1 cellular context compared by ENCODE assay signal in genomic region chr13:27372896-27373295, GRCh38.
TF ChIP-seq lines count a peak whose summit lies in the region.

No MANE protein-coding gene starts in this region.

TF ChIP-seq in K562, 482 proteins besides CTCF, POLR2A, EP300 and RAD21:
- TF ChIP-seq ZNF449 (CRISPR knock-in tag; IDR thresholded peaks at IDR 0.05) (no peak), PML (IDR thresholded peaks at IDR 0.05; ENCODE audit: low read length) (no peak), XRCC4 (IDR thresholded peaks at IDR 0.05; ENCODE audit: extremely low read depth, insufficient read depth, insufficient read length) (no peak), MAFF (IDR thresholded peaks at IDR 0.05; ENCODE audit: low read length) (no peak), SIN3B (IDR thresholded peaks at IDR 0.05; ENCODE audit: low read depth) (no peak), TFAM (CRISPR knock-in tag; conservative IDR thresholded peaks at IDR 0.05) (no peak), TSHZ1 (CRISPR knock-in tag; IDR thresholded peaks at IDR 0.05) (no peak), MTA3 (IDR thresholded peaks at IDR 0.05; ENCODE audit: borderline replicate concordance) (no peak), ZNF431 (CRISPR knock-in tag; IDR thresholded peaks at IDR 0.05) (no peak), CBX5 (IDR thresholded peaks at IDR 0.05; ENCODE audit: borderline replicate concordance, low read depth) (no peak)
